ENCODE assay signal across 24 cellular contexts in genomic region chr2:46885376-46885775, GRCh38. TPM values are rescaled to one million over a fixed set of nuclear protein-coding genes. Genes with fewer than 3 reads are reported as not detected.
A peak's percentile ranks its signal among the peaks of the same experiment; 100 is the strongest.
DNase-seq lines count a peak whose midpoint lies in the region; TF ChIP-seq lines count a peak whose summit lies in the region.
"Had no signal": no experiment of that assay in that cellular context is flagged by ENCODE, and none has a peak within 500 bp of the region (broad histone marks: within the 10 kb centered on the region; RNA-seq: fewer than 3 reads in every experiment).

No MANE protein-coding gene starts in this region.

- in situ Hi-C loops in GM23248 (cut with MboI) = loop anchor here (5.0 kb wide), 1 partner anchor 248 kb away; no protein-coding TSS in a partner anchor

- peaks cover 65% of the 10 kb centered on the region for H3K4me1 Mint-ChIP-seq in chondrocyte (ENCODE audit: low read depth)
- H3K4me1 Mint-ChIP-seq: CD4-positive, alpha-beta memory T cell; immature natural killer cell had no signal

- no peaks in the 10 kb centered on the region for H3K79me2 ChIP-seq in ACC112 (ENCODE audit: control insufficient read depth, insufficient read depth, low read length, unreplicated experiment)
- peaks cover 24% of the 10 kb centered on the region; the same call in 1 of the 2 replicates for H3K79me2 ChIP-seq in GM23248 (ENCODE audit: insufficient read depth)
- H3K79me2 ChIP-seq in osteoblast (ENCODE audit: insufficient read depth, low read length) = no peaks in the 10 kb centered on the region

- peak overlapping the region; percentile 78 for H3K27ac Mint-ChIP-seq in chondrocyte (ENCODE audit: unreplicated experiment)
- H3K27ac Mint-ChIP-seq: activated CD4-positive, alpha-beta T cell treated with anti-CD3 and anti-CD28 coated beads, Interleukin-2, amount 10 ng/mL, durations not matched to agents 24 days and 14 days; CD4-positive, alpha-beta memory T cell; immature natural killer cell had no signal

- DNase-seq in GM23248 (peak; percentile 74), chondrocyte (ENCODE audit: low spot score) (no peak), osteoblast (ENCODE audit: insufficient read length, low spot score, missing footprints) (peak; percentile 71), CD1c-positive myeloid dendritic cell (ENCODE audit: extremely low spot score) (no peak), NCI-H524 (lab: John Stamatoyannopoulos, UW) (no peak), NCI-H1417 treated with DMSO at 0.1 percent for 48 hours (lab: John Stamatoyannopoulos, UW) (no peak), LoVo (ENCODE audit: low spot score) (no peak)
- DNase-seq: ACHN; activated CD4-positive, alpha-beta T cell treated with anti-CD3 and anti-CD28 coated beads, Interleukin-2, amount 10 ng/mL, durations not matched to agents 24 days and 14 days; activated effector memory CD4-positive, alpha-beta T cell treated with anti-CD3 and anti-CD28 coated beads, Interleukin-2, amount 50 U/mL, for 16 hours; adrenal gland; CD4-positive, alpha-beta memory T cell; DMS153; esophagus squamous epithelium; immature natural killer cell; lower lobe of right lung; MM.1S; NCI-H146; NCI-H2171 treated with DMSO at 0.1 percent for 48 hours; NCI-H82; OCI-M1; SHP77; stimulated activated CD4-positive, alpha-beta T cell treated with anti-CD3 and anti-CD28 coated beads, Interleukin-15, amount 100 ng/mL, for 24 hours had no signal

- H3K4me1 ChIP-seq in ACC112 (ENCODE audit: control insufficient read depth, insufficient read depth, low read length, unreplicated experiment) = peaks cover 78% of the 10 kb centered on the region
- peaks cover 83% of the 10 kb centered on the region for H3K4me1 ChIP-seq in GM23248 (ENCODE audit: insufficient read depth)
- peaks cover 84% of the 10 kb centered on the region for H3K4me1 ChIP-seq in osteoblast (ENCODE audit: insufficient read depth, low read length)

- peak overlapping the region; percentile 57 for H2AFZ ChIP-seq in ACC112 (ENCODE audit: low read length, unreplicated experiment)
- H2AFZ ChIP-seq in GM23248 = peak overlapping the region; percentile 17; the same call in 1 of the 2 replicates
- peak overlapping the region; percentile 27 for H2AFZ ChIP-seq in osteoblast (ENCODE audit: low read length)

- peak overlapping the region; percentile 4 for H3K4me3 Mint-ChIP-seq in chondrocyte (ENCODE audit: unreplicated experiment)
- H3K4me3 Mint-ChIP-seq: activated CD4-positive, alpha-beta T cell treated with anti-CD3 and anti-CD28 coated beads, Interleukin-2, amount 10 ng/mL, durations not matched to agents 24 days and 14 days; CD4-positive, alpha-beta memory T cell; immature natural killer cell had no signal

- H3K4me2 ChIP-seq in GM23248 (ENCODE audit: unreplicated experiment) (peak overlapping the region; percentile 13), osteoblast (ENCODE audit: insufficient read depth, low read length) (peak overlapping the region; percentile 69)

- no peaks in the 10 kb centered on the region for H4K20me1 ChIP-seq in GM23248 (ENCODE audit: insufficient read depth)
- H4K20me1 ChIP-seq in osteoblast (ENCODE audit: insufficient read depth, low read length) = no peaks in the 10 kb centered on the region

- 74 to 78% methylated on average over 4 of the region's 4 CpGs for WGBS in GM23248 (ENCODE audit: low coverage in 1 of 2, low lambda C conversion rate in 2 of 2, missing lambda C conversion rate in 2 of 2), 2 experiments

- TF ChIP-seq CTCF in chondrocyte (IDR thresholded peaks at IDR 0.05) (no peak), osteoblast (IDR thresholded peaks at IDR 0.05; ENCODE audit: extremely low read depth, low read depth, low read length) (no peak)

- H3K36me3 ChIP-seq in ACC112 (ENCODE audit: insufficient read depth, low read length) (no peaks in the 10 kb centered on the region), GM23248 (ENCODE audit: low read depth) (no peaks in the 10 kb centered on the region), osteoblast (ENCODE audit: insufficient read depth, low read length) (no peaks in the 10 kb centered on the region)
- H3K36me3 ChIP-seq: adrenal gland, esophagus squamous epithelium, lower lobe of right lung had no signal

- no peaks in the 10 kb centered on the region for H3K36me3 Mint-ChIP-seq in chondrocyte (ENCODE audit: low read depth)
- H3K36me3 Mint-ChIP-seq: CD4-positive, alpha-beta memory T cell; immature natural killer cell had no signal

- no peak overlapping the region for H3K4me3 ChIP-seq in ACC112 (ENCODE audit: low read depth, low read length)
- no peak overlapping the region for H3K4me3 ChIP-seq in GM23248
- H3K4me3 ChIP-seq in osteoblast (ENCODE audit: insufficient read depth, low read length) = peak overlapping the region; percentile 26
- H3K4me3 ChIP-seq: adrenal gland, esophagus squamous epithelium, lower lobe of right lung had no signal

- no peaks in the 10 kb centered on the region for H3K9me2 ChIP-seq in GM23248 (ENCODE audit: insufficient read depth)

- H3F3A ChIP-seq in GM23248 (ENCODE audit: insufficient read depth) = peaks cover 81% of the 10 kb centered on the region

- peaks cover 4% of the 10 kb centered on the region for H3K9me3 Mint-ChIP-seq in chondrocyte (ENCODE audit: low read depth)
- H3K9me3 Mint-ChIP-seq: activated CD4-positive, alpha-beta T cell treated with anti-CD3 and anti-CD28 coated beads, Interleukin-2, amount 10 ng/mL, durations not matched to agents 24 days and 14 days; CD4-positive, alpha-beta memory T cell; immature natural killer cell had no signal

- no peaks in the 10 kb centered on the region for H3K27me3 Mint-ChIP-seq in chondrocyte (ENCODE audit: low read depth)

- H3K9me3 ChIP-seq in GM23248 (ENCODE audit: low read depth) (no peaks in the 10 kb centered on the region), osteoblast (ENCODE audit: low read depth, low read length) (no peaks in the 10 kb centered on the region)
- H3K9me3 ChIP-seq: adrenal gland, esophagus squamous epithelium, lower lobe of right lung had no signal

- peak overlapping the region; percentile 90 for H3K27ac ChIP-seq in ACC112 (ENCODE audit: low read depth, low read length)
- peak overlapping the region; percentile 85 for H3K27ac ChIP-seq in GM23248
- H3K27ac ChIP-seq in osteoblast (ENCODE audit: low read depth, low read length) = peak overlapping the region; percentile 100
- H3K27ac ChIP-seq: esophagus squamous epithelium, lower lobe of right lung had no signal

- peak overlapping the region; percentile 57 for H3K9ac ChIP-seq in GM23248

- no peaks in the 10 kb centered on the region for H3K27me3 ChIP-seq in ACC112 (ENCODE audit: insufficient read depth, low read length)
- no peaks in the 10 kb centered on the region for H3K27me3 ChIP-seq in GM23248 (replicated peaks; ENCODE audit: insufficient read depth)
- H3K27me3 ChIP-seq in osteoblast (ENCODE audit: insufficient read depth, low read length) = no peaks in the 10 kb centered on the region
- H3K27me3 ChIP-seq: adrenal gland had no signal

RNA-seq across cellular contexts. Expression of gene MCFD2, which starts 30.2 kb away (rescaled TPM):
- total RNA-seq in GM23248 (2014; rRNA removed; shearing (Covaris generic)) = 310 and 329 TPM in 2 replicates
- 298 and 303 TPM in 2 replicates for polyA plus RNA-seq in GM23248 (2016; fragmentation: Nextera tagmentation; extraction: Ambion mirVana)
- total RNA-seq in chondrocyte (95.0 to 103 TPM (median 101 TPM) in 3 replicates), osteoblast (136 and 185 TPM in 2 replicates)

RNA-seq across cellular contexts. Expression of gene TTC7A, which starts 55.6 kb away (rescaled TPM):
- 51.2 and 61.1 TPM in 2 replicates for total RNA-seq in GM23248 (2014; rRNA removed; shearing (Covaris generic))
- 16.1 and 17.7 TPM in 2 replicates for polyA plus RNA-seq in GM23248 (2016; fragmentation: Nextera tagmentation; extraction: Ambion mirVana)
- total RNA-seq in chondrocyte = 17.0 to 29.8 TPM (median 19.5 TPM) in 3 replicates
- total RNA-seq in osteoblast = 41.0 and 44.5 TPM in 2 replicates

Comparison
In these comparisons a context has a peak if more than half of its experiments do, and no peak if none do; other contexts are left out.
1. DNase-seq: peak in GM23248 (single experiment) and osteoblast (single experiment); none in chondrocyte (single experiment), CD1c-positive myeloid dendritic cell (single experiment), NCI-H524 (0 of 2), NCI-H1417 treated with DMSO at 0.1 percent for 48 hours (single experiment) and LoVo (single experiment).
2. Peak in every context shown above with its lines, with median percentiles within 50 percentile points of each other: H2AFZ ChIP-seq and H3K27ac ChIP-seq.